1 cellular context compared by ENCODE assay signal in genomic region chr9:136135326-136136126, GRCh38.
TF ChIP-seq lines count a peak whose summit lies in the region.

No MANE protein-coding gene starts in this region.

TF ChIP-seq in Ishikawa, 13 proteins besides CTCF, POLR2A, EP300 and RAD21 (continued from another document):
- TF ChIP-seq MAX (IDR thresholded peaks at IDR 0.05) (peak; percentile 83), TAF1 (IDR thresholded peaks at IDR 0.05; ENCODE audit: low read depth) (no peak), EGR1 (IDR thresholded peaks at IDR 0.05) (peak; percentile 67), TEAD4 (IDR thresholded peaks at IDR 0.05) (peak; percentile 71), FOXM1 (IDR thresholded peaks at IDR 0.05; ENCODE audit: borderline replicate concordance, low read depth) (peak; percentile 72), CREB1 (IDR thresholded peaks at IDR 0.05; ENCODE audit: low read depth) (no peak), TCF12 (IDR thresholded peaks at IDR 0.05; ENCODE audit: low read depth) (peak; percentile 98), YY1 (IDR thresholded peaks at IDR 0.05; ENCODE audit: low read depth) (peak; percentile 46; the same call in 1 of the 2 replicates)
